In the genomic region with DNA sequence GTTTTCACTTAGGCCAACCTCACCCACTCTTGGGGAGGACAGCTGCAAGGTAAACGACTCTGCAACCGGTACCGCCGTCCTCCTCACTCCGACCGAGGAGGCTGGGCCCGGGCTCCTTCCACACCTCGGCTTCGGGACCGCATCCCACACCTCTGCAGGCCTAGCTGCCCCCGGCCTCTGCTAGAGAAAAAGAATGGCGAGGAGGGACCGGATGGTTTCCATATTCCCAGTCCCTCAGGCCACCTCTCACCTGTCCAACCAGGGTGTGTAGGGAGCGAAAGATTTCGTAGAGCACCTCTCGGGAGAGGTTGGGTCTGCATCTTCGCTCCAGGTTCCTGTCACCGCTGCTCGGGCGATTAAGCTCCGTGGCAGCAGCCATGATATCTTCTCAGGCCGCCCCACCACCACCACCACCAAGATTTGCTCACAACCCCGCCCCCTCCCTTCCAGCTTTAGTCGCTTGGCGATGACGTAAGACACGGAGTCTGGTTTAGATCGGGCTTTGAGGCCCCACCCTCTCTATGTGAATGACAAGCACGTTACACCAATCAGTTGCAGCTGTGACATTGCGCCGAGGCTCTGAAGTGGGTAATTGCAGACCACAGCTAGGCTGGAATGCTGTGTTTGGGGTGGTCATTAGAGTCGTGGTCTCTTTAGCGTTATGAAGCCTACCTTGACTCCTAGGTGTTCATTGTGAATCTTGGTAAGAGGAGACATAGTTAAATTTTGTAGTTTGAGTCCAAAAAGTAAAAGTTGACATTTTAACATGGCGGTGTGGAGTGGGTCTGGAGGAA, we compare ENCODE assay signal across 8 cellular contexts. TPM values are rescaled to one million over a fixed set of nuclear protein-coding genes. Genes with fewer than 3 reads are reported as not detected.
A peak's percentile ranks its signal among the peaks of the same experiment; 100 is the strongest.
DNase-seq lines count a peak whose midpoint lies in the region; ATAC-seq and TF ChIP-seq lines count a peak whose summit lies in the region.

A gene with protein sequence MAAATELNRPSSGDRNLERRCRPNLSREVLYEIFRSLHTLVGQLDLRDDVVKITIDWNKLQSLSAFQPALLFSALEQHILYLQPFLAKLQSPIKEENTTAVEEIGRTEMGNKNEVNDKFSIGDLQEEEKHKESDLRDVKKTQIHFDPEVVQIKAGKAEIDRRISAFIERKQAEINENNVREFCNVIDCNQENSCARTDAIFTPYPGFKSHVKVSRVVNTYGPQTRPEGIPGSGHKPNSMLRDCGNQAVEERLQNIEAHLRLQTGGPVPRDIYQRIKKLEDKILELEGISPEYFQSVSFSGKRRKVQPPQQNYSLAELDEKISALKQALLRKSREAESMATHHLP (minus strand): TSS at position 428 of the 794 bp plus-strand sequence. CDS start 49 bp downstream, at position 379.

- TSS peak; percentile 81 for BruUV-seq in Panc1 (replicated peaks; lab: Mats Ljungman, UMichigan)

- WGBS in esophagus muscularis mucosa, result 3% methylated on average over 31 of the region's 34 CpGs

- ATAC-seq in GM21723 (IDR thresholded peaks at IDR 0.05; ENCODE audit: unreplicated experiment), result peak; percentile 98
- ATAC-seq in Panc1, result peak; percentile 99
- peak; percentile 93 to 95 for ATAC-seq in activated T-cell treated with anti-CD3 and anti-CD28 coated beads, Interleukin-2, amount 50 U/mL, for 4 hours

- H3K27me3 Mint-ChIP-seq in activated T-cell treated with anti-CD3 and anti-CD28 coated beads, Interleukin-2, amount 50 U/mL, for 4 hours (ENCODE audit: low read depth), result peaks cover 12% of the 10 kb centered on the region

- TF ChIP-seq CTCF in Panc1 (IDR thresholded peaks at IDR 0.05), result no peak
- no peak for TF ChIP-seq CTCF in esophagus muscularis mucosa (IDR thresholded peaks at IDR 0.05)

- H3K4me1 ChIP-seq in Panc1 (ENCODE audit: control insufficient read depth, insufficient read depth, low read length) (peaks cover 6% of the 10 kb centered on the region; the same call in 1 of the 2 replicates), esophagus muscularis mucosa (peaks cover 11 to 39% (median 25%) of the 10 kb centered on the region in 4 donors), muscle layer of duodenum (ENCODE audit: control insufficient read depth in 1 of 2, insufficient read depth in 2 of 2, low read length in 2 of 2) (peaks cover 0 to 15% of the 10 kb centered on the region in 2 donors)

- TF ChIP-seq POLR2A in esophagus muscularis mucosa (IDR thresholded peaks at IDR 0.05; ENCODE audit: low read depth), result no peak

- no peak for TF ChIP-seq EP300 in esophagus muscularis mucosa (IDR thresholded peaks at IDR 0.05)

- H3K36me3 ChIP-seq in Panc1 (ENCODE audit: control insufficient read depth, insufficient read depth, low read length), result peaks cover 3% of the 10 kb centered on the region; the same call in 1 of the 2 replicates
- H3K36me3 ChIP-seq in esophagus muscularis mucosa, result no peaks in the 10 kb centered on the region
- no peaks in the 10 kb centered on the region for H3K36me3 ChIP-seq in muscle layer of duodenum (ENCODE audit: control insufficient read depth in 1 of 2, insufficient read depth in 2 of 2, low read length in 2 of 2)

- no peaks in the 10 kb centered on the region for H3K9me3 ChIP-seq in Panc1 (ENCODE audit: control insufficient read depth, insufficient read depth, low read depth, low read length)
- no peaks in the 10 kb centered on the region for H3K9me3 ChIP-seq in esophagus muscularis mucosa
- H3K9me3 ChIP-seq in muscle layer of duodenum (ENCODE audit: control insufficient read depth in 1 of 2, low read length in 2 of 2), result no peaks in the 10 kb centered on the region

- H3K4me3 Mint-ChIP-seq in activated T-cell treated with anti-CD3 and anti-CD28 coated beads, Interleukin-2, amount 50 U/mL, for 4 hours, result peak within 1 kb of the TSS; percentile 93

- H3K27me3 ChIP-seq in Panc1 (ENCODE audit: control insufficient read depth, insufficient read depth, low read length), result peaks cover 8% of the 10 kb centered on the region; the same call in 1 of the 2 replicates
- H3K27me3 ChIP-seq in esophagus muscularis mucosa, result peaks cover 0 to 3% (median 0%) of the 10 kb centered on the region in 4 donors
- H3K27me3 ChIP-seq in muscle layer of duodenum (ENCODE audit: low read depth, low read length), result no peaks in the 10 kb centered on the region

- no peaks in the 10 kb centered on the region for H3K9me3 Mint-ChIP-seq in activated T-cell treated with anti-CD3 and anti-CD28 coated beads, Interleukin-2, amount 50 U/mL, for 4 hours

- in situ Hi-C loops in Panc1 (cut with HindIII; ENCODE audit: low pct_unique_long_range_greater_than_20kb, low sequenced_read_pairs), result no loop called here

- DNase-seq in DMS153 (lab: John Stamatoyannopoulos, UW) (peak; percentile 97), KG1 (lab: John Stamatoyannopoulos, UW) (peak; percentile 89), Panc1 (ENCODE audit: low read depth, low spot score) (peak; percentile 76), esophagus muscularis mucosa (ENCODE audit: extremely low spot score) (peak; percentile 99)
- DNase-seq in activated T-cell treated with anti-CD3 and anti-CD28 coated beads, Interleukin-2, amount 50 U/mL, for 4 hours, result peak; percentile 88
- DNase-seq in stimulated activated CD8-positive, alpha-beta memory T cell treated with anti-CD3 and anti-CD28 coated beads, Interleukin-7, amount 100 ng/mL, for 4 hours (ENCODE audit: low read depth in 2 of 2), result peak; percentile 82 to 91

- H3K4me1 Mint-ChIP-seq in activated T-cell treated with anti-CD3 and anti-CD28 coated beads, Interleukin-2, amount 50 U/mL, for 4 hours (ENCODE audit: low read depth), result peaks cover 38% of the 10 kb centered on the region

- CTCF ChIA-PET in Panc1 (lab: Charles Lee), result no interaction called here

- peak within 1 kb of the TSS; percentile 86 for H3K27ac ChIP-seq in Panc1 (ENCODE audit: low read length)
- H3K27ac ChIP-seq in esophagus muscularis mucosa (replicated peaks in 1 of 4), result peak within 1 kb of the TSS; percentile 85 to 86 (median 86)
- peak within 1 kb of the TSS; percentile 89 for H3K27ac ChIP-seq in muscle layer of duodenum (ENCODE audit: low read length)

- POLR2A ChIA-PET in Panc1 (lab: Charles Lee), result interaction anchor here (0.5 to 0.7 kb wide), 2 partner anchors 31 to 1891 kb away, joined by 4 to 6 read pairs; no protein-coding TSS in a partner anchor

- H3K4me3 ChIP-seq in Panc1 (ENCODE audit: low read depth in 2 of 2, low read length in 2 of 2) (peak within 1 kb of the TSS; percentile 77 to 92), esophagus muscularis mucosa (peak within 1 kb of the TSS; percentile 75 to 90 (median 84)), muscle layer of duodenum (ENCODE audit: low read depth in 1 of 2, low read length in 2 of 2) (peak within 1 kb of the TSS; percentile 78 to 80)

- intact Hi-C loops in Panc1 (cut with micrococcal nuclease; ENCODE audit: unreplicated experiment) (no loop called here), esophagus muscularis mucosa (cut with DNase I) (no loop called here)

- no peaks in the 10 kb centered on the region for H3K36me3 Mint-ChIP-seq in activated T-cell treated with anti-CD3 and anti-CD28 coated beads, Interleukin-2, amount 50 U/mL, for 4 hours (ENCODE audit: insufficient read depth)

RNA-seq across cellular contexts. Expression of the gene that starts here (rescaled TPM):
- 9.8 TPM for total RNA-seq in Panc1 (2021; ENCODE audit: unreplicated experiment)
- 6.1 TPM for polyA plus RNA-seq in Panc1 (2012; ENCODE audit: insufficient read length)
- total RNA-seq in activated T-cell treated with anti-CD3 and anti-CD28 coated beads, Interleukin-2, amount 50 U/mL, for 4 hours, result 10 to 100 TPM; 40.2 to 46.0 (median 44.1) TPM
- 10 to 100 TPM; 10.8 to 16.2 (median 12.9) TPM for total RNA-seq in esophagus muscularis mucosa

Comparison
In these comparisons a context has a peak if more than half of its experiments do, and no peak if none do; other contexts are left out.
1. Peak in every context shown above with its lines: DNase-seq, ATAC-seq, H3K4me3 ChIP-seq and H3K27ac ChIP-seq.